28 cellular contexts compared by ENCODE assay signal in genomic region chr4:139245590-139245989, GRCh38. TPM values are rescaled to one million over a fixed set of nuclear protein-coding genes. Genes with fewer than 3 reads are reported as not detected.
A peak's percentile ranks its signal among the peaks of the same experiment; 100 is the strongest.
DNase-seq lines count a peak whose midpoint lies in the region; ATAC-seq and TF ChIP-seq lines count a peak whose summit lies in the region.
"Had no signal": no experiment of that assay in that cellular context is flagged by ENCODE, and none has a peak within 500 bp of the region (broad histone marks: within the 10 kb centered on the region; RNA-seq: fewer than 3 reads in every experiment).

No MANE protein-coding gene starts in this region.

- H3K4me3 ChIP-seq in breast epithelium: no peak overlapping the region
- no peak overlapping the region for H3K4me3 ChIP-seq in brain microvascular endothelial cell (ENCODE audit: low read depth, low read length)
- H3K4me3 ChIP-seq: cardiac muscle cell, hepatocyte, neural progenitor cell had no signal

- peak overlapping the region; percentile 93 for H3K27ac Mint-ChIP-seq in MCF 10A (ENCODE audit: low read depth, unreplicated experiment)
- H3K27ac Mint-ChIP-seq: activated CD8-positive, alpha-beta T cell treated with anti-CD3 and anti-CD28 coated beads, Interleukin-2, amount 10 ng/mL, durations not matched to agents 7 days and 5 days; activated naive CD8-positive, alpha-beta T cell; CD4-positive, CD25-positive, alpha-beta regulatory T cell; WTC11 had no signal

- no peaks in the 10 kb centered on the region for H3K9me3 ChIP-seq in breast epithelium

- H3K36me3 Mint-ChIP-seq in MCF 10A (ENCODE audit: insufficient read depth, unreplicated experiment): peaks cover 6% of the 10 kb centered on the region
- H3K36me3 Mint-ChIP-seq: activated naive CD8-positive, alpha-beta T cell; CD4-positive, CD25-positive, alpha-beta regulatory T cell; neural progenitor cell; WTC11 had no signal

- H3K36me3 ChIP-seq in breast epithelium (no peaks in the 10 kb centered on the region), brain microvascular endothelial cell (replicated peaks) (no peaks in the 10 kb centered on the region)
- H3K36me3 ChIP-seq: cardiac muscle cell had no signal

- intact Hi-C loops in MCF 10A (cut with micrococcal nuclease) (no loop called here), breast epithelium (cut with DNase I; ENCODE audit: low total_unique reads) (no loop called here)

- no peaks in the 10 kb centered on the region for H3K27me3 Mint-ChIP-seq in MCF 10A (ENCODE audit: insufficient read depth, unreplicated experiment)
- H3K27me3 Mint-ChIP-seq: activated naive CD8-positive, alpha-beta T cell had no signal

- in situ Hi-C loops in brain microvascular endothelial cell (cut with HindIII; ENCODE audit: low pct_ligation_motif_present, low sequenced_read_pairs): no loop called here

- no peak for DNase-seq in MCF 10A (ENCODE audit: unreplicated experiment)
- DNase-seq in breast epithelium (ENCODE audit: low spot score in 2 of 2): no peak
- DNase-seq in brain microvascular endothelial cell: no peak
- DNase-seq in iris pigment epithelial cell (ENCODE audit: low read depth): peak; percentile 40
- DNase-seq in OCI-M1 (lab: John Stamatoyannopoulos, UW): no peak
- DNase-seq: 8988T; activated CD8-positive, alpha-beta T cell treated with anti-CD3 and anti-CD28 coated beads, Interleukin-2, amount 10 ng/mL, durations not matched to agents 7 days and 5 days; activated T-cell treated with anti-CD3 and anti-CD28 coated beads, Interleukin-2, amount 50 U/mL, for 48 hours; CD4-positive, CD25-positive, alpha-beta regulatory T cell; DMS53; effector CD8-positive, alpha-beta T cell; GOT3; kidney; midbrain; MM.1S; NCI-H1930; Right ventricle myocardium superior; stimulated activated CD4-positive, alpha-beta T cell treated with anti-CD3 and anti-CD28 coated beads, Interleukin-12 subunit alpha, Interleukin-12 subunit beta, amount 100 ng/mL, for 4 hours; T-helper 2 cell had no signal

- H3K27me3 ChIP-seq in breast epithelium (no peaks in the 10 kb centered on the region), brain microvascular endothelial cell (replicated peaks) (no peaks in the 10 kb centered on the region)
- H3K27me3 ChIP-seq: cardiac muscle cell, hepatocyte, neural progenitor cell had no signal

- H3K4me1 ChIP-seq in breast epithelium: no peaks in the 10 kb centered on the region

- no peaks in the 10 kb centered on the region for H3K9me3 Mint-ChIP-seq in MCF 10A (ENCODE audit: unreplicated experiment)
- H3K9me3 Mint-ChIP-seq: CD4-positive, CD25-positive, alpha-beta regulatory T cell; WTC11 had no signal

- BruUV-seq in MCF 10A (replicated peaks; lab: Mats Ljungman, UMichigan): no TSS peak

- TF ChIP-seq CTCF in MCF 10A (IDR thresholded peaks at IDR 0.05; ENCODE audit: unreplicated experiment) (no peak), breast epithelium (IDR thresholded peaks at IDR 0.05) (no peak), brain microvascular endothelial cell (IDR thresholded peaks at IDR 0.05; ENCODE audit: low read depth, low read length, missing control alignments) (no peak)

- no peak for ATAC-seq in GM18519 (IDR thresholded peaks at IDR 0.05; ENCODE audit: low FRiP score, unreplicated experiment)
- no peak for ATAC-seq in GM19452 (IDR thresholded peaks at IDR 0.05; ENCODE audit: unreplicated experiment)
- no peak for ATAC-seq in HG02610 (IDR thresholded peaks at IDR 0.05; ENCODE audit: unreplicated experiment)
- ATAC-seq: activated CD8-positive, alpha-beta T cell treated with anti-CD3 and anti-CD28 coated beads, Interleukin-2, amount 10 ng/mL, durations not matched to agents 7 days and 5 days; HepG2; WTC11 had no signal

- TF ChIP-seq POLR2A in breast epithelium (IDR thresholded peaks at IDR 0.05): no peak

- CTCF ChIA-PET in MCF 10A (lab: Yijun Ruan, JAX): interaction anchor here (0.7 to 1.2 kb wide), 3 partner anchors 11 to 21 kb away, joined by 3 to 4 read pairs (median 3); no protein-coding TSS in a partner anchor

- H3K27ac ChIP-seq in breast epithelium (peak overlapping the region in 1 of 2 donors; percentile 9), brain microvascular endothelial cell (peak overlapping the region; percentile 46)
- H3K27ac ChIP-seq: cardiac muscle cell, hepatocyte, neural progenitor cell had no signal

- no peak overlapping the region for H3K4me3 Mint-ChIP-seq in MCF 10A (ENCODE audit: unreplicated experiment)
- H3K4me3 Mint-ChIP-seq: activated CD8-positive, alpha-beta T cell treated with anti-CD3 and anti-CD28 coated beads, Interleukin-2, amount 10 ng/mL, durations not matched to agents 7 days and 5 days; activated naive CD8-positive, alpha-beta T cell; CD4-positive, CD25-positive, alpha-beta regulatory T cell; neural progenitor cell; WTC11 had no signal

- POLR2A ChIA-PET in MCF 10A (lab: Yijun Ruan, JAX): interaction anchor here (0.8 to 0.9 kb wide), 3 partner anchors 22 to 55 kb away, joined by 3 to 6 read pairs (median 6); partner anchors contain the start of gene NAA15

- H3K4me1 Mint-ChIP-seq in MCF 10A (ENCODE audit: insufficient read depth, unreplicated experiment): peaks cover 27% of the 10 kb centered on the region
- H3K4me1 Mint-ChIP-seq: CD4-positive, CD25-positive, alpha-beta regulatory T cell had no signal

RNA-seq across cellular contexts. Expression of gene MGARP, which starts 34.4 kb away (rescaled TPM):
- total RNA-seq in MCF 10A (2022) (not detected in 2 replicates), breast epithelium (1 to 10 TPM in 2 of 3 donors, not detected in 1; 1.6 to 3.8 TPM)

RNA-seq across cellular contexts. Expression of gene NAA15, which starts 55.7 kb away (rescaled TPM):
- total RNA-seq in MCF 10A (2022): 54.9 and 80.6 TPM in 2 replicates
- total RNA-seq in breast epithelium: 10 to 100 TPM; 28.5 to 49.9 (median 34.1) TPM

RNA-seq across cellular contexts. Expression of gene NDUFC1, which starts 56.7 kb away (rescaled TPM):
- total RNA-seq in MCF 10A (2022) (86.1 and 102 TPM in 2 replicates), breast epithelium (10 to 100 TPM; 26.2 to 42.7 (median 35.0) TPM)
